Comparison of ENCODE assay signal across 1 cellular context in the genomic region with DNA sequence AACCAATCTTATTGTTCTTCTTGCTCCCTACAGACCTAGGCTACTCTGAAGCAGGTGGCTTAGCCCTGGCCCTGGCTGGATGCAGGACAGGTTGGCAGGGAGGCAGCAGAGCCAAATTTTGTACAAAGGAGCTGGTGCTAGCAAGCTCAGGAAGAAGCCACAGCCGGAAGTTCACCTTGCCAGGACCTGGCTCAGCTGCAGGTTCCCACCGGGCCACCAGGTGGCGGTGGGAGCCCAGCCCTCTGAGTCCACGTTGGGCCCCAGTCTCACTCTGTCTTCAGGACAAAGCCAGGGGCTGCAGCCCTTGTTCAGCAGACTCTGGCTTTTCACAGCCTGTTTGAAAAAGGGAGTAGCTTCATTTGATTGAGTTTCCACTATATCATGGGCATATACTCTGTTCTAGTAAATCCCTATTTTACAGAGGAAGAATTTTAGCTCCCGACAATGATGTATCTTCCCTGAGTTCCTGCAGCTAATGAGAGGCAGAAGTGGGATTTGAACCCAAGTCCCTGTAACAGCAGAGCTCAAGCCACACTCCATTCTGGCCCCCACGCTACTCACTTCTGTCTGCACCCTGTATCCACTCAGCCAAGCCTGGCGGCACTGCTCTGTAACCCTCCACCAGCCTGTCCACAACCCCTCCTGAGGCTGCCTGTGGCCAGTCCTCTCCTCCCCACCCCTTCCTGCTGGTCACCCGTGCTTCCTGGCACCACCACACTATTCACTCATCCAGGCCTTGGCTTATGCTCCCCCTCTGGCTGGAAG.
TF ChIP-seq lines count a peak whose summit lies in the region.

No MANE protein-coding gene starts in this region.

TF ChIP-seq in HepG2, 621 proteins besides CTCF, POLR2A, EP300 and RAD21 (continued from another document and continues in another):
- no peak for TF ChIP-seq ZSCAN30 (CRISPR knock-in tag; IDR thresholded peaks at IDR 0.05)
- no peak for TF ChIP-seq CHD4 (IDR thresholded peaks at IDR 0.05; ENCODE audit: borderline replicate concordance, low read length)
- no peak for TF ChIP-seq KLF15 (CRISPR knock-in tag; IDR thresholded peaks at IDR 0.05; ENCODE audit: borderline replicate concordance)
- no peak for TF ChIP-seq TFE3 (CRISPR knock-in tag; IDR thresholded peaks at IDR 0.05)
- no peak for TF ChIP-seq ZNF512 (CRISPR knock-in tag; IDR thresholded peaks at IDR 0.05)
- TF ChIP-seq HMGXB4 (CRISPR knock-in tag; IDR thresholded peaks at IDR 0.05; ENCODE audit: borderline replicate concordance in 1 of 2, low read depth in 1 of 2) = peak; percentile 69 to 85; a peak in 3 of 4 replicates
- TF ChIP-seq BRCA1 (CRISPR knock-in tag; IDR thresholded peaks at IDR 0.05) = no peak
- 0 out of 2 replicates have a peak, but pooled peaks have one; percentile 60 for TF ChIP-seq CCDC6 (CRISPR knock-in tag; IDR thresholded peaks at IDR 0.05)
- TF ChIP-seq, protein P1, sequence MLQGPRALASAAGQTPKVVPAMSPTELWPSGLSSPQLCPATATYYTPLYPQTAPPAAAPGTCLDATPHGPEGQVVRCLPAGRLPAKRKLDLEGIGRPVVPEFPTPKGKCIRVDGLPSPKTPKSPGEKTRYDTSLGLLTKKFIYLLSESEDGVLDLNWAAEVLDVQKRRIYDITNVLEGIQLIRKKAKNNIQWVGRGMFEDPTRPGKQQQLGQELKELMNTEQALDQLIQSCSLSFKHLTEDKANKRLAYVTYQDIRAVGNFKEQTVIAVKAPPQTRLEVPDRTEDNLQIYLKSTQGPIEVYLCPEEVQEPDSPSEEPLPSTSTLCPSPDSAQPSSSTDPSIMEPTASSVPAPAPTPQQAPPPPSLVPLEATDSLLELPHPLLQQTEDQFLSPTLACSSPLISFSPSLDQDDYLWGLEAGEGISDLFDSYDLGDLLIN (CRISPR knock-in tag; IDR thresholded peaks at IDR 0.05; ENCODE audit: borderline replicate concordance) = no peak
- peak; percentile 57; the same call in 1 of the 2 replicates for TF ChIP-seq TBX2 (CRISPR knock-in tag; IDR thresholded peaks at IDR 0.05; ENCODE audit: borderline replicate concordance)
- TF ChIP-seq ZNF782 (CRISPR knock-in tag; IDR thresholded peaks at IDR 0.05; ENCODE audit: borderline replicate concordance) = no peak
- no peak for TF ChIP-seq THYN1 (CRISPR knock-in tag; IDR thresholded peaks at IDR 0.05; ENCODE audit: borderline replicate concordance, low read depth)
- TF ChIP-seq ZNF235 (CRISPR knock-in tag; IDR thresholded peaks at IDR 0.05; ENCODE audit: borderline replicate concordance) = no peak
- TF ChIP-seq ETV5 (CRISPR knock-in tag; IDR thresholded peaks at IDR 0.05; ENCODE audit: borderline replicate concordance) = peak; percentile 94
- TF ChIP-seq ZMYM3 (CRISPR knock-in tag; IDR thresholded peaks at IDR 0.05) = no peak
- TF ChIP-seq ATM (IDR thresholded peaks at IDR 0.05; ENCODE audit: borderline replicate concordance) = no peak
- TF ChIP-seq KMT2A (CRISPR knock-in tag; IDR thresholded peaks at IDR 0.05) = peak; percentile 74; the same call in 1 of the 2 replicates
- no peak for TF ChIP-seq GTF2F1 (IDR thresholded peaks at IDR 0.05; ENCODE audit: low read length)
- TF ChIP-seq, protein P2, sequence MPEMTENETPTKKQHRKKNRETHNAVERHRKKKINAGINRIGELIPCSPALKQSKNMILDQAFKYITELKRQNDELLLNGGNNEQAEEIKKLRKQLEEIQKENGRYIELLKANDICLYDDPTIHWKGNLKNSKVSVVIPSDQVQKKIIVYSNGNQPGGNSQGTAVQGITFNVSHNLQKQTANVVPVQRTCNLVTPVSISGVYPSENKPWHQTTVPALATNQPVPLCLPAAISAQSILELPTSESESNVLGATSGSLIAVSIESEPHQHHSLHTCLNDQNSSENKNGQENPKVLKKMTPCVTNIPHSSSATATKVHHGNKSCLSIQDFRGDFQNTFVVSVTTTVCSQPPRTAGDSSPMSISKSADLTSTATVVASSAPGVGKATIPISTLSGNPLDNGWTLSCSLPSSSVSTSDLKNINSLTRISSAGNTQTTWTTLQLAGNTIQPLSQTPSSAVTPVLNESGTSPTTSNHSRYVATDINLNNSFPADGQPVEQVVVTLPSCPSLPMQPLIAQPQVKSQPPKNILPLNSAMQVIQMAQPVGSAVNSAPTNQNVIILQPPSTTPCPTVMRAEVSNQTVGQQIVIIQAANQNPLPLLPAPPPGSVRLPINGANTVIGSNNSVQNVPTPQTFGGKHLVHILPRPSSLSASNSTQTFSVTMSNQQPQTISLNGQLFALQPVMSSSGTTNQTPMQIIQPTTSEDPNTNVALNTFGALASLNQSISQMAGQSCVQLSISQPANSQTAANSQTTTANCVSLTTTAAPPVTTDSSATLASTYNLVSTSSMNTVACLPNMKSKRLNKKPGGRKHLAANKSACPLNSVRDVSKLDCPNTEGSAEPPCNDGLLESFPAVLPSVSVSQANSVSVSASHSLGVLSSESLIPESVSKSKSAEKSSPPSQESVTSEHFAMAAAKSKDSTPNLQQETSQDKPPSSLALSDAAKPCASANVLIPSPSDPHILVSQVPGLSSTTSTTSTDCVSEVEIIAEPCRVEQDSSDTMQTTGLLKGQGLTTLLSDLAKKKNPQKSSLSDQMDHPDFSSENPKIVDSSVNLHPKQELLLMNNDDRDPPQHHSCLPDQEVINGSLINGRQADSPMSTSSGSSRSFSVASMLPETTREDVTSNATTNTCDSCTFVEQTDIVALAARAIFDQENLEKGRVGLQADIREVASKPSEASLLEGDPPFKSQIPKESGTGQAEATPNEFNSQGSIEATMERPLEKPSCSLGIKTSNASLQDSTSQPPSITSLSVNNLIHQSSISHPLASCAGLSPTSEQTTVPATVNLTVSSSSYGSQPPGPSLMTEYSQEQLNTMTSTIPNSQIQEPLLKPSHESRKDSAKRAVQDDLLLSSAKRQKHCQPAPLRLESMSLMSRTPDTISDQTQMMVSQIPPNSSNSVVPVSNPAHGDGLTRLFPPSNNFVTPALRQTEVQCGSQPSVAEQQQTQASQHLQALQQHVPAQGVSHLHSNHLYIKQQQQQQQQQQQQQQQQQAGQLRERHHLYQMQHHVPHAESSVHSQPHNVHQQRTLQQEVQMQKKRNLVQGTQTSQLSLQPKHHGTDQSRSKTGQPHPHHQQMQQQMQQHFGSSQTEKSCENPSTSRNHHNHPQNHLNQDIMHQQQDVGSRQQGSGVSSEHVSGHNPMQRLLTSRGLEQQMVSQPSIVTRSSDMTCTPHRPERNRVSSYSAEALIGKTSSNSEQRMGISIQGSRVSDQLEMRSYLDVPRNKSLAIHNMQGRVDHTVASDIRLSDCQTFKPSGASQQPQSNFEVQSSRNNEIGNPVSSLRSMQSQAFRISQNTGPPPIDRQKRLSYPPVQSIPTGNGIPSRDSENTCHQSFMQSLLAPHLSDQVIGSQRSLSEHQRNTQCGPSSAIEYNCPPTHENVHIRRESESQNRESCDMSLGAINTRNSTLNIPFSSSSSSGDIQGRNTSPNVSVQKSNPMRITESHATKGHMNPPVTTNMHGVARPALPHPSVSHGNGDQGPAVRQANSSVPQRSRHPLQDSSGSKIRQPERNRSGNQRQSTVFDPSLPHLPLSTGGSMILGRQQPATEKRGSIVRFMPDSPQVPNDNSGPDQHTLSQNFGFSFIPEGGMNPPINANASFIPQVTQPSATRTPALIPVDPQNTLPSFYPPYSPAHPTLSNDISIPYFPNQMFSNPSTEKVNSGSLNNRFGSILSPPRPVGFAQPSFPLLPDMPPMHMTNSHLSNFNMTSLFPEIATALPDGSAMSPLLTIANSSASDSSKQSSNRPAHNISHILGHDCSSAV (CRISPR knock-in tag; IDR thresholded peaks at IDR 0.05; ENCODE audit: borderline replicate concordance) = no peak
- TF ChIP-seq, protein P3, sequence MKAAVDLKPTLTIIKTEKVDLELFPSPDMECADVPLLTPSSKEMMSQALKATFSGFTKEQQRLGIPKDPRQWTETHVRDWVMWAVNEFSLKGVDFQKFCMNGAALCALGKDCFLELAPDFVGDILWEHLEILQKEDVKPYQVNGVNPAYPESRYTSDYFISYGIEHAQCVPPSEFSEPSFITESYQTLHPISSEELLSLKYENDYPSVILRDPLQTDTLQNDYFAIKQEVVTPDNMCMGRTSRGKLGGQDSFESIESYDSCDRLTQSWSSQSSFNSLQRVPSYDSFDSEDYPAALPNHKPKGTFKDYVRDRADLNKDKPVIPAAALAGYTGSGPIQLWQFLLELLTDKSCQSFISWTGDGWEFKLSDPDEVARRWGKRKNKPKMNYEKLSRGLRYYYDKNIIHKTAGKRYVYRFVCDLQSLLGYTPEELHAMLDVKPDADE (CRISPR knock-in tag; IDR thresholded peaks at IDR 0.05) = no peak
- no peak for TF ChIP-seq ATAD3A (CRISPR knock-in tag; IDR thresholded peaks at IDR 0.05)
- peak; percentile 50; the same call in 1 of the 2 replicates for TF ChIP-seq RXRB (CRISPR knock-in tag; IDR thresholded peaks at IDR 0.05; ENCODE audit: borderline replicate concordance)
- no peak for TF ChIP-seq SETDB1 (CRISPR knock-in tag; IDR thresholded peaks at IDR 0.05; ENCODE audit: borderline replicate concordance)
- TF ChIP-seq ZNF768 (CRISPR knock-in tag; IDR thresholded peaks at IDR 0.05) = peak; percentile 46; the same call in 1 of the 2 replicates
- TF ChIP-seq YEATS4 (CRISPR knock-in tag; IDR thresholded peaks at IDR 0.05; ENCODE audit: borderline replicate concordance) = no peak
- TF ChIP-seq, protein P4, sequence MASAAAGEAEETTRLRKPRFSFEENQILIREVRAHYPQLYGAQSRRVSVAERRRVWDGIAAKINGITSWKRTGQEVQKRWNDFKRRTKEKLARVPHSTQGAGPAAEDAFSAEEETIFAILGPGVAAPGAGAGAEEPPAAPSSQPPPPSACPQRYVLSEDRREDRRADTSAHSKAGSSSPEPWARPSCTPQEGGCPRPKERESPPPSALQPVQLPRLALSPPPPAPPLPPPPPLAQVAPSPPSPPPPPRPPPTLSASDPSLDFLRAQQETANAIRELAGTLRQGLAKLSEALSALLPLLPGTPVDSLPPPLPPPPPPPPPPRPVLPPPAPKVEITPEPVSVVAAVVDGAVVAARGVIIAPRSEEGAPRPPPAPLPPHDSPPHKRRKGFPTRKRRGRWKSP (CRISPR knock-in tag; IDR thresholded peaks at IDR 0.05) = no peak
- no peak for TF ChIP-seq SOX13 (IDR thresholded peaks at IDR 0.05)
- TF ChIP-seq SOX13 (CRISPR knock-in tag; conservative IDR thresholded peaks at IDR 0.05 in 1 of 2, IDR thresholded peaks at IDR 0.05 in 1 of 2) = peak in 1 of 2 experiments; percentile 31; a peak in 1 of 4 replicates
- TF ChIP-seq ERF (CRISPR knock-in tag; IDR thresholded peaks at IDR 0.05) = peak; percentile 75; the same call in 1 of the 2 replicates
- TF ChIP-seq ZNF138 (CRISPR knock-in tag; IDR thresholded peaks at IDR 0.05; ENCODE audit: low read depth) = peak; percentile 71; the same call in 1 of the 2 replicates
- TF ChIP-seq ZNF720 (CRISPR knock-in tag; IDR thresholded peaks at IDR 0.05) = no peak
- 0 out of 2 replicates have a peak, but pooled peaks have one; percentile 19 for TF ChIP-seq ATF7-NPFF (CRISPR knock-in tag; IDR thresholded peaks at IDR 0.05; ENCODE audit: low read depth)
- TF ChIP-seq KDM2A (CRISPR knock-in tag; IDR thresholded peaks at IDR 0.05; ENCODE audit: borderline replicate concordance, low read depth) = peak; percentile 52; the same call in 1 of the 2 replicates
- 0 out of 2 replicates have a peak, but pooled peaks have one; percentile 34 for TF ChIP-seq FOXP4 (CRISPR knock-in tag; IDR thresholded peaks at IDR 0.05)
- TF ChIP-seq ZNF253 (CRISPR knock-in tag; IDR thresholded peaks at IDR 0.05; ENCODE audit: borderline replicate concordance) = no peak
- 0 out of 2 replicates have a peak, but pooled peaks have one; percentile 36 for TF ChIP-seq FOXA3 (CRISPR knock-in tag; IDR thresholded peaks at IDR 0.05)
- TF ChIP-seq FLYWCH1 (CRISPR knock-in tag; IDR thresholded peaks at IDR 0.05) = no peak
